In genomic region chr20:62120990-62121775, GRCh38 we compare ENCODE assay signal across 8 cellular contexts. TPM values are rescaled to one million over a fixed set of nuclear protein-coding genes. Genes with fewer than 3 reads are reported as not detected.
DNase-seq lines count a peak whose midpoint lies in the region; ATAC-seq and TF ChIP-seq lines count a peak whose summit lies in the region.

No MANE protein-coding gene starts in this region.

- H3K27ac ChIP-seq in SJCRH30 = peak overlapping the region; percentile 40

- H3K27ac Mint-ChIP-seq in natural killer cell treated with Interleukin-12 subunit alpha and Interleukin-12 subunit beta and Interleukin-15 and Interleukin-18, amount 100 ng/mL, for 72 hours = peak overlapping the region; percentile 48 to 58

- peaks cover 22% of the 10 kb centered on the region for H3K36me3 ChIP-seq in SJCRH30

- H3K9me3 ChIP-seq in SJCRH30 (replicated peaks) = no peaks in the 10 kb centered on the region

- CTCF ChIA-PET in GM10248 (lab: Yijun Ruan, JAX) = interaction anchor here (0.8 to 1.8 kb wide), 6 partner anchors 10 to 496 kb away, joined by 3 to 10 read pairs (median 4); no protein-coding TSS in a partner anchor

- H3K9me3 Mint-ChIP-seq in natural killer cell treated with Interleukin-12 subunit alpha and Interleukin-12 subunit beta and Interleukin-15 and Interleukin-18, amount 100 ng/mL, for 72 hours = no peaks in the 10 kb centered on the region

- intact Hi-C loops in Right ventricle myocardium superior (cut with DNase I) (loop anchor here (5.0 kb wide), 1 partner anchor 54 kb away; the partner anchor contains the start of gene TAF4), cardiac septum (cut with DNase I) (loop anchor here (5.0 kb wide), 1 partner anchor 116 kb away; the partner anchor contains the start of gene OSBPL2)

- H3K4me3 ChIP-seq in SJCRH30 (peak overlapping the region; percentile 71), epithelial cell of esophagus (ENCODE audit: low read length) (peak overlapping the region; percentile 61)

- TF ChIP-seq CTCF in epithelial cell of esophagus (IDR thresholded peaks at IDR 0.05; ENCODE audit: insufficient read depth, low read depth, low read length, missing control alignments) (no peak), GM10248 (IDR thresholded peaks at IDR 0.05; ENCODE audit: control extremely low read depth, extremely low read depth, low read depth, missing control alignments) (no peak)

- POLR2A ChIA-PET in GM10248 (lab: Yijun Ruan, JAX) = interaction anchor here (0.7 to 2.5 kb wide), 3 partner anchors 21 to 55 kb away, joined by 3 to 36 read pairs (median 4); partner anchors contain the start of gene TAF4

- peak overlapping the region; percentile 87 for H3K4me3 Mint-ChIP-seq in natural killer cell treated with Interleukin-12 subunit alpha and Interleukin-12 subunit beta and Interleukin-15 and Interleukin-18, amount 100 ng/mL, for 72 hours

- H3K36me3 Mint-ChIP-seq in natural killer cell treated with Interleukin-12 subunit alpha and Interleukin-12 subunit beta and Interleukin-15 and Interleukin-18, amount 100 ng/mL, for 72 hours = no peaks in the 10 kb centered on the region

- H3K27me3 Mint-ChIP-seq in natural killer cell treated with Interleukin-12 subunit alpha and Interleukin-12 subunit beta and Interleukin-15 and Interleukin-18, amount 100 ng/mL, for 72 hours = no peaks in the 10 kb centered on the region

- ATAC-seq in Right ventricle myocardium superior (ENCODE audit: poor library complexity) (peak; percentile 6), HG02970 (IDR thresholded peaks at IDR 0.05; ENCODE audit: low FRiP score, unreplicated experiment) (peak; percentile 3)
- ATAC-seq in natural killer cell treated with Interleukin-12 subunit alpha and Interleukin-12 subunit beta and Interleukin-15 and Interleukin-18, amount 100 ng/mL, for 72 hours = peak in 1 of 2 donors; percentile 1

- peaks cover 10% of the 10 kb centered on the region for H3K4me1 ChIP-seq in SJCRH30

- H3K4me1 Mint-ChIP-seq in natural killer cell treated with Interleukin-12 subunit alpha and Interleukin-12 subunit beta and Interleukin-15 and Interleukin-18, amount 100 ng/mL, for 72 hours (ENCODE audit: low read depth in 2 of 2) = peaks cover 17 to 25% of the 10 kb centered on the region in 2 donors

- DNase-seq in Right ventricle myocardium superior = no peak
- no peak for DNase-seq in cardiac septum (ENCODE audit: low spot score)
- no peak for DNase-seq in SJCRH30
- peak; percentile 59 for DNase-seq in epithelial cell of esophagus (ENCODE audit: low read depth)
- DNase-seq in natural killer cell treated with Interleukin-12 subunit alpha and Interleukin-12 subunit beta and Interleukin-15 and Interleukin-18, amount 100 ng/mL, for 72 hours (ENCODE audit: low spot score) = no peak
- DNase-seq in GM10248 (ENCODE audit: extremely low spot score) = no peak
- no peak for DNase-seq in NCI-H1092 (lab: John Stamatoyannopoulos, UW)

- H3K27me3 ChIP-seq in SJCRH30 = no peaks in the 10 kb centered on the region; the same call in 1 of the 2 replicates

RNA-seq across cellular contexts. Expression of gene LSM14B, which starts 1.1 kb away (rescaled TPM):
- total RNA-seq in Right ventricle myocardium superior (51.7 TPM), cardiac septum (51.0 TPM)
- 146 TPM in 2 replicates for total RNA-seq in SJCRH30 (2014; rRNA removed; shearing (Covaris generic))
- total RNA-seq in natural killer cell treated with Interleukin-12 subunit alpha and Interleukin-12 subunit beta and Interleukin-15 and Interleukin-18, amount 100 ng/mL, for 72 hours = 10 to 100 TPM; 25.8 to 32.7 TPM

RNA-seq across cellular contexts. Expression of gene PSMA7, which starts 22.0 kb away (rescaled TPM):
- total RNA-seq in Right ventricle myocardium superior (239 TPM), cardiac septum (198 TPM)
- total RNA-seq in SJCRH30 (2014; rRNA removed; shearing (Covaris generic)) = 755 and 774 TPM in 2 replicates
- 100 to 1,000 TPM; 284 to 315 TPM for total RNA-seq in natural killer cell treated with Interleukin-12 subunit alpha and Interleukin-12 subunit beta and Interleukin-15 and Interleukin-18, amount 100 ng/mL, for 72 hours

RNA-seq across cellular contexts. Expression of gene SS18L1, which starts 22.4 kb away (rescaled TPM):
- total RNA-seq in Right ventricle myocardium superior = 8.9 TPM
- total RNA-seq in cardiac septum = 8.0 TPM
- 57.4 and 68.9 TPM in 2 replicates for total RNA-seq in SJCRH30 (2014; rRNA removed; shearing (Covaris generic))
- total RNA-seq in natural killer cell treated with Interleukin-12 subunit alpha and Interleukin-12 subunit beta and Interleukin-15 and Interleukin-18, amount 100 ng/mL, for 72 hours = 10 to 100 TPM; 21.2 to 45.0 TPM

RNA-seq across cellular contexts. Expression of gene TAF4, which starts 55.5 kb away (rescaled TPM):
- total RNA-seq in Right ventricle myocardium superior (11.6 TPM), cardiac septum (13.6 TPM)
- 19.4 and 20.1 TPM in 2 replicates for total RNA-seq in SJCRH30 (2014; rRNA removed; shearing (Covaris generic))
- total RNA-seq in natural killer cell treated with Interleukin-12 subunit alpha and Interleukin-12 subunit beta and Interleukin-15 and Interleukin-18, amount 100 ng/mL, for 72 hours = 10 to 100 TPM; 22.2 to 53.6 TPM
